Comparison of ENCODE assay signal across 30 cellular contexts in genomic region chr16:68259421-68259820, GRCh38. TPM values are rescaled to one million over a fixed set of nuclear protein-coding genes. Genes with fewer than 3 reads are reported as not detected.
DNase-seq lines count a peak whose midpoint lies in the region; ATAC-seq and TF ChIP-seq lines count a peak whose summit lies in the region.
"Had no signal": no experiment of that assay in that cellular context is flagged by ENCODE, and none has a peak within 500 bp of the region (broad histone marks: within the 10 kb centered on the region; RNA-seq: fewer than 3 reads in every experiment).

No MANE protein-coding gene starts in this region.

- TF ChIP-seq POLR2A in NB4 (IDR thresholded peaks at IDR 0.05; ENCODE audit: extremely low read depth, insufficient read length) (no peak), sigmoid colon (IDR thresholded peaks at IDR 0.05) (no peak)

- H3K9ac ChIP-seq in DND-41 (ENCODE audit: low read depth, low read length), result no peak overlapping the region

- intact Hi-C loops in heart right ventricle (cut with DNase I), result loop anchor here in 1 of 10 donors (10.0 kb wide), 1 partner anchor 255 kb away; no protein-coding TSS in a partner anchor
- intact Hi-C loops in sigmoid colon (cut with DNase I), result no loop called here

- POLR2A ChIA-PET in activated CD4-positive, alpha-beta T cell treated with anti-CD3 and anti-CD28 coated beads, Interleukin-2, amount 10 ng/mL, durations not matched to agents 7 days and 5 days (lab: Charles Lee), result no interaction called here

- CTCF ChIA-PET in activated CD4-positive, alpha-beta T cell treated with anti-CD3 and anti-CD28 coated beads, Interleukin-2, amount 10 ng/mL, durations not matched to agents 7 days and 5 days (lab: Charles Lee), result interaction anchor here (0.7 to 8.9 kb wide), 4 partner anchors 10 to 71 kb away, joined by 3 to 172 read pairs (median 8); partner anchors contain the start of gene PLA2G15

- DNase-seq in DND-41, result no peak
- peak; percentile 49 for DNase-seq in NB4 (ENCODE audit: low read depth)
- no peak for DNase-seq in heart right ventricle
- no peak for DNase-seq in sigmoid colon
- no peak for DNase-seq in activated CD4-positive, alpha-beta T cell treated with anti-CD3 and anti-CD28 coated beads, Interleukin-2, amount 50 U/mL, for 48 hours
- no peak for DNase-seq in activated CD4-positive, alpha-beta T cell treated with anti-CD3 and anti-CD28 coated beads, Interleukin-2, amount 10 ng/mL, durations not matched to agents 7 days and 5 days
- DNase-seq: activated CD4-positive, alpha-beta T cell treated with anti-CD3 and anti-CD28 coated beads, Interleukin-2, amount 50 U/mL, for 1 hour; activated effector memory CD4-positive, alpha-beta T cell treated with anti-CD3 and anti-CD28 coated beads, Interleukin-2, amount 50 U/mL, for 16 hours; activated naive CD8-positive, alpha-beta T cell treated with anti-CD3 and anti-CD28 coated beads for 36 hours; activated T-cell treated with anti-CD3 and anti-CD28 coated beads, Interleukin-2, amount 50 U/mL, for 24 hours; DMS153; effector memory CD8-positive, alpha-beta T cell; head of caudate nucleus; Karpas-422; mucosa of descending colon; natural killer cell; NCI-H146; NCI-H2107; NCI-H345; nucleus accumbens; SJCRH30; stimulated activated naive CD4-positive, alpha-beta T cell; SW 1271 had no signal

- H3K4me1 Mint-ChIP-seq in activated CD4-positive, alpha-beta T cell treated with anti-CD3 and anti-CD28 coated beads, Interleukin-2, amount 10 ng/mL, durations not matched to agents 7 days and 5 days, result peaks cover 31% of the 10 kb centered on the region

- 73 to 74% methylated on average over 14 of the region's 14 CpGs for WGBS in heart right ventricle, 2 donors
- 92 to 94% methylated on average over 14 of the region's 14 CpGs for WGBS in sigmoid colon, 2 donors

- no peak overlapping the region for H3K4me2 ChIP-seq in DND-41 (ENCODE audit: insufficient read depth, low read length)
- H3K4me2 ChIP-seq: smooth muscle cell had no signal

- H3K4me3 Mint-ChIP-seq in activated CD4-positive, alpha-beta T cell treated with anti-CD3 and anti-CD28 coated beads, Interleukin-2, amount 10 ng/mL, durations not matched to agents 7 days and 5 days, result no peak overlapping the region
- H3K4me3 Mint-ChIP-seq: activated naive CD8-positive, alpha-beta T cell treated with anti-CD3 and anti-CD28 coated beads for 36 hours; activated T-cell treated with anti-CD3 and anti-CD28 coated beads, Interleukin-2, amount 50 U/mL, for 24 hours; effector memory CD8-positive, alpha-beta T cell; natural killer cell had no signal

- H3K27ac ChIP-seq in DND-41 (ENCODE audit: low read length) (peak overlapping the region; percentile 97; the same call in 1 of the 2 replicates), heart right ventricle (peak overlapping the region in 9 of 10 donors; percentile 10 to 80 (median 70)), sigmoid colon (peak overlapping the region in 3 of 4 donors; percentile 87 to 91 (median 88))
- H3K27ac ChIP-seq: SJCRH30, suprapubic skin, vagina had no signal

- H3K9me3 Mint-ChIP-seq in activated CD4-positive, alpha-beta T cell treated with anti-CD3 and anti-CD28 coated beads, Interleukin-2, amount 10 ng/mL, durations not matched to agents 7 days and 5 days, result no peaks in the 10 kb centered on the region
- H3K9me3 Mint-ChIP-seq: activated naive CD8-positive, alpha-beta T cell treated with anti-CD3 and anti-CD28 coated beads for 36 hours; activated T-cell treated with anti-CD3 and anti-CD28 coated beads, Interleukin-2, amount 50 U/mL, for 24 hours; effector memory CD8-positive, alpha-beta T cell; natural killer cell had no signal

- no peaks in the 10 kb centered on the region for H3K9me3 ChIP-seq in DND-41 (ENCODE audit: insufficient read depth, low read length, severe bottlenecking)
- no peaks in the 10 kb centered on the region for H3K9me3 ChIP-seq in heart right ventricle
- H3K9me3 ChIP-seq in sigmoid colon, result no peaks in the 10 kb centered on the region
- H3K9me3 ChIP-seq: HAP-1, mucosa of descending colon, SJCRH30, suprapubic skin, vagina had no signal

- H3K36me3 Mint-ChIP-seq in activated CD4-positive, alpha-beta T cell treated with anti-CD3 and anti-CD28 coated beads, Interleukin-2, amount 10 ng/mL, durations not matched to agents 7 days and 5 days (ENCODE audit: low read depth), result peaks cover 3% of the 10 kb centered on the region
- H3K36me3 Mint-ChIP-seq: natural killer cell had no signal

- TF ChIP-seq EP300 in sigmoid colon (IDR thresholded peaks at IDR 0.05), result no peak

- H3K27me3 ChIP-seq in DND-41 (ENCODE audit: insufficient read depth, low read length, poor library complexity), result no peaks in the 10 kb centered on the region
- no peaks in the 10 kb centered on the region for H3K27me3 ChIP-seq in heart right ventricle
- H3K27me3 ChIP-seq in sigmoid colon, result no peaks in the 10 kb centered on the region
- H3K27me3 ChIP-seq: SJCRH30, suprapubic skin, vagina had no signal

- ATAC-seq in DND-41 (ENCODE audit: insufficient read depth, low read depth) (no peak), heart right ventricle (peak in 4 of 8 donors; percentile 1 to 29 (median 13)), HG03108 (IDR thresholded peaks at IDR 0.05; ENCODE audit: unreplicated experiment) (no peak), GM21737 (IDR thresholded peaks at IDR 0.05; ENCODE audit: unreplicated experiment) (no peak)
- ATAC-seq: effector memory CD8-positive, alpha-beta T cell; mucosa of descending colon; natural killer cell; Panc1 had no signal

- H3K36me3 ChIP-seq in DND-41 (ENCODE audit: insufficient read depth, low read length) (peaks cover 52% of the 10 kb centered on the region), heart right ventricle (peaks cover 0 to 65% (median 29%) of the 10 kb centered on the region in 9 donors), sigmoid colon (peaks cover 19 to 48% (median 25%) of the 10 kb centered on the region in 4 donors)
- H3K36me3 ChIP-seq: SJCRH30 had no signal

- no peak overlapping the region for H2AFZ ChIP-seq in DND-41 (ENCODE audit: low read depth, low read length)

- no peaks in the 10 kb centered on the region for H4K20me1 ChIP-seq in DND-41 (ENCODE audit: insufficient read depth, low read length)

- H3K79me2 ChIP-seq in DND-41 (ENCODE audit: insufficient read depth, low read length), result peaks cover 20% of the 10 kb centered on the region

- TF ChIP-seq CTCF in DND-41 (IDR thresholded peaks at IDR 0.05; ENCODE audit: borderline replicate concordance, extremely low read depth, low read length, poor library complexity, severe bottlenecking), result no peak
- no peak for TF ChIP-seq CTCF in NB4 (IDR thresholded peaks at IDR 0.05; ENCODE audit: low read depth, low read length)
- no peak for TF ChIP-seq CTCF in heart right ventricle (IDR thresholded peaks at IDR 0.05)
- no peak for TF ChIP-seq CTCF in sigmoid colon (IDR thresholded peaks at IDR 0.05)

- H3K27me3 Mint-ChIP-seq in activated CD4-positive, alpha-beta T cell treated with anti-CD3 and anti-CD28 coated beads, Interleukin-2, amount 10 ng/mL, durations not matched to agents 7 days and 5 days, result no peaks in the 10 kb centered on the region
- H3K27me3 Mint-ChIP-seq: activated naive CD8-positive, alpha-beta T cell treated with anti-CD3 and anti-CD28 coated beads for 36 hours; activated T-cell treated with anti-CD3 and anti-CD28 coated beads, Interleukin-2, amount 50 U/mL, for 24 hours; effector memory CD8-positive, alpha-beta T cell had no signal

- H3K4me1 ChIP-seq in DND-41 (ENCODE audit: insufficient read depth, low read length), result peaks cover 63% of the 10 kb centered on the region
- peaks cover 5 to 81% (median 33%) of the 10 kb centered on the region in 9 donors for H3K4me1 ChIP-seq in heart right ventricle
- H3K4me1 ChIP-seq in sigmoid colon, result peaks cover 0 to 45% (median 27%) of the 10 kb centered on the region in 4 donors
- H3K4me1 ChIP-seq: SJCRH30 had no signal

- no peak overlapping the region for H3K27ac Mint-ChIP-seq in activated CD4-positive, alpha-beta T cell treated with anti-CD3 and anti-CD28 coated beads, Interleukin-2, amount 10 ng/mL, durations not matched to agents 7 days and 5 days
- H3K27ac Mint-ChIP-seq: activated naive CD8-positive, alpha-beta T cell treated with anti-CD3 and anti-CD28 coated beads for 36 hours; activated T-cell treated with anti-CD3 and anti-CD28 coated beads, Interleukin-2, amount 50 U/mL, for 24 hours; effector memory CD8-positive, alpha-beta T cell; natural killer cell had no signal

- no peak overlapping the region for H3K4me3 ChIP-seq in DND-41 (ENCODE audit: low read depth in 1 of 2, low read length in 2 of 2)
- no peak overlapping the region for H3K4me3 ChIP-seq in NB4 (ENCODE audit: low read depth, low read length)
- no peak overlapping the region for H3K4me3 ChIP-seq in heart right ventricle
- H3K4me3 ChIP-seq in sigmoid colon, result no peak overlapping the region
- H3K4me3 ChIP-seq: HAP-1, mucosa of descending colon, SJCRH30, smooth muscle cell, suprapubic skin, vagina had no signal

RNA-seq across cellular contexts. Expression of gene SLC7A6, which starts 4.9 kb away (rescaled TPM):
- total RNA-seq in heart right ventricle (10 to 100 TPM; 28.4 to 59.2 (median 42.4) TPM), sigmoid colon (10 to 100 TPM; 26.8 to 40.7 (median 35.1) TPM)
- polyA plus RNA-seq in heart right ventricle (10 to 100 TPM; 22.6 to 85.6 TPM), sigmoid colon (10 to 100 TPM in 1 of 3 donors, 1 to 10 TPM in 2; 1.8 to 22.5 (median 2.5) TPM)
- 100 to 1,000 TPM; 116 to 130 TPM for total RNA-seq in activated CD4-positive, alpha-beta T cell treated with anti-CD3 and anti-CD28 coated beads, Interleukin-2, amount 10 ng/mL, durations not matched to agents 7 days and 5 days

RNA-seq across cellular contexts. Expression of gene PLA2G15, which starts 14.2 kb away (rescaled TPM):
- 10 to 100 TPM; 31.0 to 62.1 (median 44.0) TPM for total RNA-seq in heart right ventricle
- 10 to 100 TPM; 33.1 to 33.7 TPM for polyA plus RNA-seq in heart right ventricle
- total RNA-seq in sigmoid colon, result 10 to 100 TPM; 10.2 to 15.7 (median 12.5) TPM
- 10 to 100 TPM in 1 of 3 donors, 1 to 10 TPM in 2; 4.2 to 10.1 (median 8.1) TPM for polyA plus RNA-seq in sigmoid colon
- total RNA-seq in activated CD4-positive, alpha-beta T cell treated with anti-CD3 and anti-CD28 coated beads, Interleukin-2, amount 10 ng/mL, durations not matched to agents 7 days and 5 days, result 10 to 100 TPM in 1 of 2 experiments, 1 to 10 TPM in 1; 8.4 to 10.1 TPM

RNA-seq across cellular contexts. Expression of gene ESRP2, which starts 23.5 kb away (rescaled TPM):
- total RNA-seq in heart right ventricle (1 to 10 TPM in 1 of 10 donors, under 1 TPM in 9; 0.07 to 1.0 (median 0.44) TPM), sigmoid colon (under 1 TPM in 3 of 4 donors, not detected in 1; under 0.01 to 0.16 (median 0.14) TPM)
- polyA plus RNA-seq in heart right ventricle (under 1 TPM; 0.25 to 0.66 TPM), sigmoid colon (10 to 100 TPM; 24.0 to 50.0 (median 25.4) TPM)
- total RNA-seq in activated CD4-positive, alpha-beta T cell treated with anti-CD3 and anti-CD28 coated beads, Interleukin-2, amount 10 ng/mL, durations not matched to agents 7 days and 5 days, result under 1 TPM in 1 of 2 experiments, not detected in 1; 0.08 TPM
- total RNA-seq: natural killer cell had no signal

RNA-seq across cellular contexts. Expression of gene SLC7A6OS, which starts 51.3 kb away (rescaled TPM):
- total RNA-seq in heart right ventricle, result 10 to 100 TPM in 9 of 10 donors, 1 to 10 TPM in 1; 9.9 to 14.4 (median 12.8) TPM
- 1 to 10 TPM; 7.3 to 9.6 TPM for polyA plus RNA-seq in heart right ventricle
- 10 to 100 TPM in 3 of 4 donors, 1 to 10 TPM in 1; 9.5 to 20.8 (median 11.8) TPM for total RNA-seq in sigmoid colon
- 1 to 10 TPM; 4.8 to 10.0 (median 6.5) TPM for polyA plus RNA-seq in sigmoid colon
- 10 to 100 TPM; 25.9 to 28.6 TPM for total RNA-seq in activated CD4-positive, alpha-beta T cell treated with anti-CD3 and anti-CD28 coated beads, Interleukin-2, amount 10 ng/mL, durations not matched to agents 7 days and 5 days

RNA-seq across cellular contexts. Expression of gene PRMT7, which starts 51.4 kb away (rescaled TPM):
- total RNA-seq in heart right ventricle (10 to 100 TPM; 22.0 to 39.2 (median 30.7) TPM), sigmoid colon (10 to 100 TPM; 34.6 to 51.0 (median 45.6) TPM)
- polyA plus RNA-seq in heart right ventricle (10 to 100 TPM; 18.1 to 57.8 TPM), sigmoid colon (10 to 100 TPM; 12.0 to 40.7 (median 19.0) TPM)
- total RNA-seq in activated CD4-positive, alpha-beta T cell treated with anti-CD3 and anti-CD28 coated beads, Interleukin-2, amount 10 ng/mL, durations not matched to agents 7 days and 5 days, result 10 to 100 TPM; 76.9 TPM
